Comparison of ENCODE assay signal across 1 cellular context in genomic region chr18:12686100-12686499, GRCh38.
TF ChIP-seq lines count a peak whose summit lies in the region.

No MANE protein-coding gene starts in this region.

TF ChIP-seq in HCT116, 20 proteins besides CTCF, POLR2A, EP300 and RAD21 (continued from another document):
- TF ChIP-seq REST (IDR thresholded peaks at IDR 0.05; ENCODE audit: low read depth) = no peak
- TF ChIP-seq ZFX (IDR thresholded peaks at IDR 0.05) = no peak
- TF ChIP-seq CEBPB (IDR thresholded peaks at IDR 0.05; ENCODE audit: low read depth) = no peak
